In the genomic region with DNA sequence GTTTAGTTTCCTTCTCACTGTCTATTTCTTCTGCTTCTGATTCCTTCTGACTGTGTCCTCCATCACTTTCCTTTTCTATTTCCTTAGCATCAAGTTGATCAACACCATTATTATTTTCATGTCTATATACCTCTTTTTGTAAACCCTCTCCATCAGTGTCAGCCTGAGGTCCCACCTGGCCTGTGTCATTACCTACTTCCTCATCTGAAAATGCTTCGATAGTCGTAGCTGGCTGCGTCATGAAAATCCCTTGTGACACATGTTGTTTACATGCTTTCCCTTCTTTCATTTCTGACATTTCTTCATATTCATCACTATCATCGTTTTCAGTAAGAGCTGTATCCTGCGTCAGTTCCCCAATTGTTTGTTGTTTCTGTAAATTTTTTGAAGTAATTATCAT, we compare ENCODE assay signal across 18 cellular contexts.
"Had no signal": no experiment of that assay in that cellular context is flagged by ENCODE, and none has a peak within 500 bp of the region (broad histone marks: within the 10 kb centered on the region; RNA-seq: fewer than 3 reads in every experiment).

No MANE protein-coding gene starts in this region.

- H3K4me2 ChIP-seq: hepatocyte had no signal

- H3K27ac ChIP-seq: epithelial cell of prostate, hepatocyte, ovary, psoas muscle, testis, upper lobe of right lung had no signal

- ATAC-seq: activated CD8-positive, alpha-beta memory T cell treated with anti-CD3 and anti-CD28 coated beads, Interleukin-2, amount 10 ng/mL, durations not matched to agents 7 days and 5 days; effector memory CD8-positive, alpha-beta T cell; natural killer cell; psoas muscle; right cardiac atrium; T-cell; upper lobe of right lung had no signal

- H3K4me1 Mint-ChIP-seq: activated CD4-positive, alpha-beta memory T cell treated with anti-CD3 and anti-CD28 coated beads, Interleukin-2, amount 10 ng/mL, durations not matched to agents 7 days and 5 days; activated CD8-positive, alpha-beta memory T cell treated with anti-CD3 and anti-CD28 coated beads, Interleukin-2, amount 10 ng/mL, durations not matched to agents 7 days and 5 days; activated naive CD4-positive, alpha-beta T cell treated with anti-CD3 and anti-CD28 coated beads, Interleukin-2, amount 50 U/mL, for 24 hours; natural killer cell had no signal

- H3K4me3 ChIP-seq: hepatocyte, ovary, psoas muscle, testis, upper lobe of right lung had no signal

- H3K4me3 Mint-ChIP-seq: activated CD4-positive, alpha-beta memory T cell treated with anti-CD3 and anti-CD28 coated beads, Interleukin-2, amount 10 ng/mL, durations not matched to agents 7 days and 5 days; activated CD8-positive, alpha-beta memory T cell treated with anti-CD3 and anti-CD28 coated beads, Interleukin-2, amount 10 ng/mL, durations not matched to agents 7 days and 5 days; activated naive CD4-positive, alpha-beta T cell treated with anti-CD3 and anti-CD28 coated beads, Interleukin-2, amount 50 U/mL, for 24 hours; effector memory CD8-positive, alpha-beta T cell; natural killer cell; T-cell had no signal

- H3K9me3 ChIP-seq: psoas muscle, testis, upper lobe of right lung had no signal

- H3K27ac Mint-ChIP-seq: activated CD4-positive, alpha-beta memory T cell treated with anti-CD3 and anti-CD28 coated beads, Interleukin-2, amount 10 ng/mL, durations not matched to agents 7 days and 5 days; activated CD8-positive, alpha-beta memory T cell treated with anti-CD3 and anti-CD28 coated beads, Interleukin-2, amount 10 ng/mL, durations not matched to agents 7 days and 5 days had no signal

- DNase-seq: activated CD4-positive, alpha-beta memory T cell treated with anti-CD3 and anti-CD28 coated beads, Interleukin-2, amount 10 ng/mL, durations not matched to agents 7 days and 5 days; activated CD4-positive, alpha-beta T cell treated with anti-CD3 and anti-CD28 coated beads for 48 hours; activated CD4-positive, CD25-positive, alpha-beta regulatory T cell; activated CD8-positive, alpha-beta memory T cell treated with anti-CD3 and anti-CD28 coated beads, Interleukin-2, amount 10 ng/mL, durations not matched to agents 7 days and 5 days; effector memory CD8-positive, alpha-beta T cell; foreskin fibroblast; mesendoderm; natural killer cell; ovary; psoas muscle; right cardiac atrium; T-cell; T-helper 9 cell; testis; upper lobe of right lung had no signal

- H3K27me3 Mint-ChIP-seq: activated CD4-positive, alpha-beta memory T cell treated with anti-CD3 and anti-CD28 coated beads, Interleukin-2, amount 10 ng/mL, durations not matched to agents 7 days and 5 days; activated CD8-positive, alpha-beta memory T cell treated with anti-CD3 and anti-CD28 coated beads, Interleukin-2, amount 10 ng/mL, durations not matched to agents 7 days and 5 days; activated naive CD4-positive, alpha-beta T cell treated with anti-CD3 and anti-CD28 coated beads, Interleukin-2, amount 50 U/mL, for 24 hours; effector memory CD8-positive, alpha-beta T cell had no signal

- H3K9me3 Mint-ChIP-seq: activated CD4-positive, alpha-beta memory T cell treated with anti-CD3 and anti-CD28 coated beads, Interleukin-2, amount 10 ng/mL, durations not matched to agents 7 days and 5 days; activated naive CD4-positive, alpha-beta T cell treated with anti-CD3 and anti-CD28 coated beads, Interleukin-2, amount 50 U/mL, for 24 hours; effector memory CD8-positive, alpha-beta T cell; natural killer cell; T-cell had no signal

- H3K4me1 ChIP-seq: psoas muscle, testis, upper lobe of right lung had no signal

- H3K36me3 Mint-ChIP-seq: activated CD8-positive, alpha-beta memory T cell treated with anti-CD3 and anti-CD28 coated beads, Interleukin-2, amount 10 ng/mL, durations not matched to agents 7 days and 5 days; natural killer cell had no signal
